Comparison of ENCODE assay signal across 14 cellular contexts in the genomic region with DNA sequence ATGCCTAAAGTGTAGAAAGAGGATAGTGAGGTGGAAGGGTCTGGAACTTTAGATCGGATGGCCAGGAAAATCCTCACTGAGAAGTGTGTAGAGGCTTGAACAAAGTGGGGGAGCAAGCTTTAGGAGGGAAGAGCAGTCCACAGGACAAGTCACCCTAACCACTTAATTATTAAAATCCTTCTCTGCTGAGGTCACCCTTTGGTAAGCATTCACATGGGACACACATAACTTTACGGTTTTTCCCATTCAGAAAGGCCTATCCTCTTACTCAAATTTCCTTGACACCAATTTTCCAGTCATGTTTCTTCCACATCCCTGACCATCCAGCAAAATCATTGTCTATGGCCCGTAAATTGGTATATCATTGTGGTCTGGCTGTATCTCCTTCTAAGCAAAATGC.
"Had no signal": no experiment of that assay in that cellular context is flagged by ENCODE, and none has a peak within 500 bp of the region (broad histone marks: within the 10 kb centered on the region; RNA-seq: fewer than 3 reads in every experiment).

No MANE protein-coding gene starts in this region.

- DNase-seq: activated CD4-positive, alpha-beta T cell treated with anti-CD3 and anti-CD28 coated beads, Interleukin-2, amount 50 U/mL, for 48 hours; activated gamma-delta T cell treated with Interleukin-2 at 50 U/mL for 16 hours; body of pancreas; caudate nucleus; endodermal cell; head of caudate nucleus; kidney glomerular epithelial cell; stimulated activated CD4-positive, alpha-beta T cell treated with anti-CD3 and anti-CD28 coated beads, Interleukin-12 subunit alpha, Interleukin-12 subunit beta, amount 100 ng/mL, for 4 hours; stimulated activated CD4-positive, alpha-beta T cell treated with anti-CD3 and anti-CD28 coated beads, Interleukin-1b, Interleukin-23, amount 100 ng/mL, for 48 hours; stimulated activated CD8-positive, alpha-beta memory T cell treated with anti-CD3 and anti-CD28 coated beads, Interleukin-4, amount 100 ng/mL, for 48 hours; substantia nigra; T-helper 17 cell; tibial artery; WERI-Rb-1 had no signal
